9 cellular contexts compared by ENCODE assay signal in genomic region chr4:20249333-20249732, GRCh38. TPM values are rescaled to one million over a fixed set of nuclear protein-coding genes. Genes with fewer than 3 reads are reported as not detected.
DNase-seq lines count a peak whose midpoint lies in the region; ATAC-seq and TF ChIP-seq lines count a peak whose summit lies in the region.
"Had no signal": no experiment of that assay in that cellular context is flagged by ENCODE, and none has a peak within 500 bp of the region (broad histone marks: within the 10 kb centered on the region; RNA-seq: fewer than 3 reads in every experiment).

No MANE protein-coding gene starts in this region.

- no peaks in the 10 kb centered on the region for H3K27me3 ChIP-seq in Loucy (ENCODE audit: insufficient read depth, low read length, poor library complexity, severe bottlenecking)
- H3K27me3 ChIP-seq in mammary epithelial cell (ENCODE audit: insufficient read depth, low read length), result no peaks in the 10 kb centered on the region

- TF ChIP-seq CTCF in Loucy (conservative IDR thresholded peaks at IDR 0.05; ENCODE audit: low read length) (0 out of 2 replicates have a peak, but pooled peaks have one; percentile 20), mammary epithelial cell (conservative IDR thresholded peaks at IDR 0.05 in 1 of 2, IDR thresholded peaks at IDR 0.05 in 1 of 2; ENCODE audit: extremely low read depth in 1 of 2, insufficient read depth in 1 of 2, low read depth in 1 of 2, low read length in 2 of 2) (peak; percentile 47 to 56)

- in situ Hi-C loops in mammary epithelial cell (cut with MboI; ENCODE audit: low sequenced_read_pairs in 2 of 2), result no loop called here

- no TSS peak for BruUV-seq in mammary epithelial cell (replicated peaks; lab: Mats Ljungman, UMichigan)

- H3K4me3 ChIP-seq in Loucy (ENCODE audit: low read length, poor library complexity, severe bottlenecking) (no peak overlapping the region), mammary epithelial cell (replicated peaks in 1 of 3; ENCODE audit: insufficient read depth in 1 of 3, low read depth in 2 of 3, low read length in 3 of 3) (no peak overlapping the region)

- H2AFZ ChIP-seq in Loucy (ENCODE audit: low read length) (no peak overlapping the region), mammary epithelial cell (ENCODE audit: low read depth, low read length) (no peak overlapping the region)

- CTCF ChIA-PET in mammary epithelial cell (lab: Charles Lee; ENCODE audit: low non-redundant PET), result no interaction called here

- H3K4me1 ChIP-seq in Loucy (ENCODE audit: insufficient read depth, low read length, poor library complexity, severe bottlenecking), result no peaks in the 10 kb centered on the region
- peaks cover 28% of the 10 kb centered on the region for H3K4me1 ChIP-seq in mammary epithelial cell (ENCODE audit: insufficient read depth, low read length)

- H3K4me2 ChIP-seq in Loucy (ENCODE audit: low read depth, low read length, poor library complexity, severe bottlenecking) (no peak overlapping the region), mammary epithelial cell (ENCODE audit: insufficient read depth, low read depth, low read length) (no peak overlapping the region)

- peaks cover 4% of the 10 kb centered on the region for H3K4me1 Mint-ChIP-seq in T-helper 17 cell

- H3K27ac ChIP-seq in mammary epithelial cell (ENCODE audit: insufficient read depth, low read depth, low read length), result no peak overlapping the region

- H3K36me3 Mint-ChIP-seq in T-helper 17 cell (ENCODE audit: low read depth), result no peaks in the 10 kb centered on the region

- H3K9me3 ChIP-seq in Loucy (ENCODE audit: insufficient read depth, low read depth, low read length), result no peaks in the 10 kb centered on the region
- H3K9me3 ChIP-seq in mammary epithelial cell (replicated peaks; ENCODE audit: insufficient read depth, low read length), result no peaks in the 10 kb centered on the region
- no peaks in the 10 kb centered on the region for H3K9me3 ChIP-seq in T-helper 17 cell (ENCODE audit: control insufficient read depth, low read length, poor library complexity, severe bottlenecking)

- H3K9ac ChIP-seq in Loucy (ENCODE audit: low read depth, low read length, poor library complexity, severe bottlenecking) (no peak overlapping the region), mammary epithelial cell (ENCODE audit: insufficient read depth, low read length) (no peak overlapping the region)

- H3K27me3 Mint-ChIP-seq in T-helper 17 cell, result peaks cover 30% of the 10 kb centered on the region

- dilution Hi-C loops in mammary epithelial cell (cut with HindIII; ENCODE audit: low sequenced_read_pairs), result no loop called here

- H4K20me1 ChIP-seq in Loucy (ENCODE audit: insufficient read depth, low read length, poor library complexity, severe bottlenecking) (no peaks in the 10 kb centered on the region), mammary epithelial cell (ENCODE audit: insufficient read depth, low read length) (no peaks in the 10 kb centered on the region)

- H3F3A ChIP-seq in Loucy (ENCODE audit: low read depth), result no peaks in the 10 kb centered on the region

- ATAC-seq in HG02623 (IDR thresholded peaks at IDR 0.05; ENCODE audit: unreplicated experiment), result no peak
- no peak for ATAC-seq in HG03439 (IDR thresholded peaks at IDR 0.05; ENCODE audit: unreplicated experiment)
- no peak for ATAC-seq in T-helper 17 cell

- no peaks in the 10 kb centered on the region for H3K9me2 ChIP-seq in Loucy (replicated peaks; ENCODE audit: low read depth, low read length)

- no peak overlapping the region for H3K27ac Mint-ChIP-seq in T-helper 17 cell
- H3K27ac Mint-ChIP-seq: dendritic cell treated with granulocyte-macrophage colony-stimulating factor and Interleukin-4, amounts not matched to agents 40 ng/mL and 50 ng/mL, for 4 days had no signal

- H3K4me3 Mint-ChIP-seq in T-helper 17 cell, result no peak overlapping the region
- H3K4me3 Mint-ChIP-seq: dendritic cell treated with granulocyte-macrophage colony-stimulating factor and Interleukin-4, amounts not matched to agents 40 ng/mL and 50 ng/mL, for 4 days had no signal

- intact Hi-C loops in mammary epithelial cell (cut with micrococcal nuclease), result loop anchor here (5.0 kb wide), 1 partner anchor 1027 kb away; no protein-coding TSS in a partner anchor

- H3K79me2 ChIP-seq in Loucy (ENCODE audit: insufficient read depth, low read length) (no peaks in the 10 kb centered on the region), mammary epithelial cell (ENCODE audit: insufficient read depth, low read length) (peaks cover 8% of the 10 kb centered on the region)

- 20% methylated on average over 2 of the region's 2 CpGs for WGBS in mammary epithelial cell (ENCODE audit: low coverage, missing lambda C conversion rate)

- H3K36me3 ChIP-seq in Loucy (ENCODE audit: insufficient read depth, low read length) (no peaks in the 10 kb centered on the region), mammary epithelial cell (ENCODE audit: insufficient read depth, low read length) (no peaks in the 10 kb centered on the region)

- DNase-seq in D341Med (ENCODE audit: low spot score) (peak; percentile 30), mammary epithelial cell (no peak), myocyte (ENCODE audit: low read depth) (peak; percentile 16), NCI-H2196 treated with DMSO at 0.1 percent for 48 hours (lab: John Stamatoyannopoulos, UW; ENCODE audit: unreplicated experiment) (no peak), T-helper 17 cell (no peak)

RNA-seq across cellular contexts. Expression of gene SLIT2, which starts 2.4 kb away (rescaled TPM):
- total RNA-seq in mammary epithelial cell (1 to 10 TPM in 1 of 2 donors, under 1 TPM in 1; 0.17 to 4.2 TPM), myocyte (3.1 and 3.4 TPM in 2 replicates), T-helper 17 cell (not detected)
- polyA plus RNA-seq in mammary epithelial cell, result 1.9 TPM
- 4.9 TPM for polyA minus RNA-seq in mammary epithelial cell
- polyA plus RNA-seq in myocyte (2012), result 1.5 TPM

Comparison
In these comparisons a context has a peak if more than half of its experiments do, and no peak if none do; other contexts are left out.
1. DNase-seq: peak in D341Med (single experiment) and myocyte (single experiment); none in mammary epithelial cell (single experiment), NCI-H2196 treated with DMSO at 0.1 percent for 48 hours (single experiment) and T-helper 17 cell (0 of 3).